8 cellular contexts compared by ENCODE assay signal in genomic region chr5:41843456-41844112, GRCh38. TPM values are rescaled to one million over a fixed set of nuclear protein-coding genes. Genes with fewer than 3 reads are reported as not detected.
A peak's percentile ranks its signal among the peaks of the same experiment; 100 is the strongest.
DNase-seq lines count a peak whose midpoint lies in the region; ATAC-seq and TF ChIP-seq lines count a peak whose summit lies in the region.

No MANE protein-coding gene starts in this region.

- H3K27me3 ChIP-seq in naive thymus-derived CD4-positive, alpha-beta T cell (ENCODE audit: control insufficient read depth in 2 of 2, insufficient read depth in 2 of 2, low read length in 2 of 2): no peaks in the 10 kb centered on the region

- no peak overlapping the region for H3K27ac Mint-ChIP-seq in naive thymus-derived CD4-positive, alpha-beta T cell

- H3K36me3 ChIP-seq in naive thymus-derived CD4-positive, alpha-beta T cell (ENCODE audit: control insufficient read depth in 2 of 3, insufficient read depth in 3 of 3, low read length in 3 of 3): peaks cover 0 to 32% (median 0%) of the 10 kb centered on the region in 3 experiments

- no peaks in the 10 kb centered on the region for H3K9me3 ChIP-seq in naive thymus-derived CD4-positive, alpha-beta T cell (ENCODE audit: control insufficient read depth in 2 of 3, low read length in 3 of 3)

- H3K9me3 Mint-ChIP-seq in naive thymus-derived CD4-positive, alpha-beta T cell: no peaks in the 10 kb centered on the region

- CTCF ChIA-PET in naive thymus-derived CD4-positive, alpha-beta T cell (lab: Charles Lee): interaction anchor here (0.6 to 1.2 kb wide), 2 partner anchors 9 to 40 kb away, joined by 4 read pairs; no protein-coding TSS in a partner anchor

- no peak for TF ChIP-seq POLR2A in erythroblast (IDR thresholded peaks at IDR 0.05; ENCODE audit: low read length)

- intact Hi-C loops in naive thymus-derived CD4-positive, alpha-beta T cell (cut with micrococcal nuclease): loop anchor here (1.0 to 5.0 kb wide), 5 partner anchors 10 to 147 kb away; no protein-coding TSS in a partner anchor

- TF ChIP-seq CTCF in 22Rv1 (IDR thresholded peaks at IDR 0.05) (peak; percentile 87), GM12865 (IDR thresholded peaks at IDR 0.05; ENCODE audit: insufficient read depth, low read depth, low read length, missing control alignments) (peak; percentile 61)

- DNase-seq in GM12865 (ENCODE audit: low read depth): peak; percentile 72
- peak; percentile 66 for DNase-seq in MV-4-11 (lab: John Stamatoyannopoulos, UW)
- peak; percentile 63 for DNase-seq in SHP77 treated with DMSO at 0.1 percent for 48 hours (lab: John Stamatoyannopoulos, UW)
- DNase-seq in erythroblast (lab: John Stamatoyannopoulos, UW): peak; percentile 65 to 74
- peak in 7 of 9 donors; percentile 8 to 41 (median 26) for DNase-seq in naive thymus-derived CD4-positive, alpha-beta T cell
- DNase-seq in stimulated activated CD4-positive, alpha-beta T cell treated with anti-CD3 and anti-CD28 coated beads, Interleukin-4, amount 100 ng/mL, for 4 hours: no peak

- no peaks in the 10 kb centered on the region for H3K4me1 ChIP-seq in naive thymus-derived CD4-positive, alpha-beta T cell (ENCODE audit: control insufficient read depth in 2 of 2, insufficient read depth in 2 of 2, low read length in 2 of 2)

- POLR2A ChIA-PET in naive thymus-derived CD4-positive, alpha-beta T cell (lab: Charles Lee): no interaction called here

- peak; percentile 61 for ATAC-seq in HG02610 (IDR thresholded peaks at IDR 0.05; ENCODE audit: unreplicated experiment)
- ATAC-seq in naive thymus-derived CD4-positive, alpha-beta T cell: peak; percentile 78

- no peak overlapping the region for H3K4me3 ChIP-seq in GM12865 (ENCODE audit: low read depth, low read length)
- no peak overlapping the region for H3K4me3 ChIP-seq in naive thymus-derived CD4-positive, alpha-beta T cell (ENCODE audit: low read length)

- no peaks in the 10 kb centered on the region for H3K27me3 Mint-ChIP-seq in naive thymus-derived CD4-positive, alpha-beta T cell

- peaks cover 0 to 9% (median 0%) of the 10 kb centered on the region in 7 donors for H3K4me1 Mint-ChIP-seq in naive thymus-derived CD4-positive, alpha-beta T cell

- H3K27ac ChIP-seq in 22Rv1: no peak overlapping the region
- H3K27ac ChIP-seq in naive thymus-derived CD4-positive, alpha-beta T cell (ENCODE audit: low read depth, low read length): no peak overlapping the region

- H3K36me3 Mint-ChIP-seq in naive thymus-derived CD4-positive, alpha-beta T cell: peaks cover 0 to 31% (median 6%) of the 10 kb centered on the region in 5 donors

- H3K4me3 Mint-ChIP-seq in naive thymus-derived CD4-positive, alpha-beta T cell: no peak overlapping the region

RNA-seq across cellular contexts. Expression of gene OXCT1, which starts 26.6 kb away (rescaled TPM):
- total RNA-seq in naive thymus-derived CD4-positive, alpha-beta T cell: 10 to 100 TPM; 18.6 to 53.1 (median 30.0) TPM
- 10 to 100 TPM; 26.1 to 32.4 TPM for polyA plus RNA-seq in naive thymus-derived CD4-positive, alpha-beta T cell

Comparison
In these comparisons a context has a peak if more than half of its experiments do, and no peak if none do; other contexts are left out.
1. DNase-seq: peak in GM12865 (single experiment), MV-4-11 (single experiment), SHP77 treated with DMSO at 0.1 percent for 48 hours (single experiment), erythroblast (2 of 2) and naive thymus-derived CD4-positive, alpha-beta T cell (7 of 9); none in stimulated activated CD4-positive, alpha-beta T cell treated with anti-CD3 and anti-CD28 coated beads, Interleukin-4, amount 100 ng/mL, for 4 hours (0 of 2).